In genomic region chr12:6664902-6665301, GRCh38 we compare ENCODE assay signal across 22 cellular contexts. TPM values are rescaled to one million over a fixed set of nuclear protein-coding genes. Genes with fewer than 3 reads are reported as not detected.
DNase-seq lines count a peak whose midpoint lies in the region; ATAC-seq, FAIRE-seq and TF ChIP-seq lines count a peak whose summit lies in the region.
"Had no signal": no experiment of that assay in that cellular context is flagged by ENCODE, and none has a peak within 500 bp of the region (broad histone marks: within the 10 kb centered on the region; RNA-seq: fewer than 3 reads in every experiment).

No MANE protein-coding gene starts in this region.

- H3K9me3 Mint-ChIP-seq in activated naive CD8-positive, alpha-beta T cell treated with anti-CD3 and anti-CD28 coated beads for 36 hours: no peaks in the 10 kb centered on the region
- peaks cover 4% of the 10 kb centered on the region for H3K9me3 Mint-ChIP-seq in activated naive CD8-positive, alpha-beta T cell treated with anti-CD3 and anti-CD28 coated beads, Interleukin-2, amount 50 U/mL, for 24 hours
- no peaks in the 10 kb centered on the region for H3K9me3 Mint-ChIP-seq in stimulated activated naive B cell treated with anti-CD40 and anti-IgM and Interleukin-4, amounts not matched to agents 10 μg/mL and 1 μg/mL and 100 μg/mL, for 72 hours
- H3K9me3 Mint-ChIP-seq: H9; stimulated activated memory B cell treated with anti-CD40 and anti-IgM and Interleukin-4, amounts not matched to agents 10 μg/mL and 1 μg/mL and 100 μg/mL, for 72 hours had no signal

- no peaks in the 10 kb centered on the region for H3K9me3 ChIP-seq in pancreas
- H3K9me3 ChIP-seq: gastrocnemius medialis, tibial nerve had no signal

- no peak overlapping the region for H3K27ac ChIP-seq in pancreas
- H3K27ac ChIP-seq: gastrocnemius medialis, PC-9, tibial nerve had no signal

- no peak overlapping the region for H3K4me3 ChIP-seq in pancreas
- H3K4me3 ChIP-seq: gastrocnemius medialis, K562, PC-9, tibial nerve had no signal

- H3K4me1 ChIP-seq in pancreas: peaks cover 0 to 13% (median 0%) of the 10 kb centered on the region in 3 donors

- H3K27me3 Mint-ChIP-seq in activated naive CD8-positive, alpha-beta T cell treated with anti-CD3 and anti-CD28 coated beads for 36 hours: no peaks in the 10 kb centered on the region
- H3K27me3 Mint-ChIP-seq in activated naive CD8-positive, alpha-beta T cell treated with anti-CD3 and anti-CD28 coated beads, Interleukin-2, amount 50 U/mL, for 24 hours: no peaks in the 10 kb centered on the region
- no peaks in the 10 kb centered on the region for H3K27me3 Mint-ChIP-seq in stimulated activated naive B cell treated with anti-CD40 and anti-IgM and Interleukin-4, amounts not matched to agents 10 μg/mL and 1 μg/mL and 100 μg/mL, for 72 hours
- H3K27me3 Mint-ChIP-seq: activated naive CD8-positive, alpha-beta T cell; stimulated activated memory B cell treated with anti-CD40 and anti-IgM and Interleukin-4, amounts not matched to agents 10 μg/mL and 1 μg/mL and 100 μg/mL, for 72 hours had no signal

- WGBS in pancreas, 2 donors: 88 to 95% methylated on average over 1 to 2 of the region's 2 CpGs

- H3K36me3 ChIP-seq in pancreas: peaks cover 0 to 29% (median 13%) of the 10 kb centered on the region in 3 donors

- H3K4me1 Mint-ChIP-seq in activated naive CD8-positive, alpha-beta T cell treated with anti-CD3 and anti-CD28 coated beads for 36 hours: peaks cover 16% of the 10 kb centered on the region
- peaks cover 23% of the 10 kb centered on the region for H3K4me1 Mint-ChIP-seq in activated naive CD8-positive, alpha-beta T cell treated with anti-CD3 and anti-CD28 coated beads, Interleukin-2, amount 50 U/mL, for 24 hours
- H3K4me1 Mint-ChIP-seq in stimulated activated naive B cell treated with anti-CD40 and anti-IgM and Interleukin-4, amounts not matched to agents 10 μg/mL and 1 μg/mL and 100 μg/mL, for 72 hours: peaks cover 14 to 15% of the 10 kb centered on the region in 2 donors

- H3K27ac Mint-ChIP-seq in activated naive CD8-positive, alpha-beta T cell treated with anti-CD3 and anti-CD28 coated beads for 36 hours: peak overlapping the region; percentile 40
- H3K27ac Mint-ChIP-seq in activated naive CD8-positive, alpha-beta T cell treated with anti-CD3 and anti-CD28 coated beads, Interleukin-2, amount 50 U/mL, for 24 hours: no peak overlapping the region
- H3K27ac Mint-ChIP-seq in stimulated activated naive B cell treated with anti-CD40 and anti-IgM and Interleukin-4, amounts not matched to agents 10 μg/mL and 1 μg/mL and 100 μg/mL, for 72 hours: peak overlapping the region; percentile 56
- H3K27ac Mint-ChIP-seq: activated naive CD8-positive, alpha-beta T cell; H9 had no signal

- DNase-seq in activated naive CD8-positive, alpha-beta T cell treated with anti-CD3 and anti-CD28 coated beads for 36 hours: no peak
- DNase-seq in activated naive CD8-positive, alpha-beta T cell treated with anti-CD3 and anti-CD28 coated beads, Interleukin-2, amount 50 U/mL, for 24 hours: no peak
- peak; percentile 95 for DNase-seq in MV-4-11 (lab: John Stamatoyannopoulos, UW)
- DNase-seq in amniotic epithelial cell (ENCODE audit: low read depth): peak; percentile 8
- DNase-seq in stimulated activated naive B cell treated with anti-CD40 and anti-IgM and Interleukin-4, amounts not matched to agents 10 μg/mL and 1 μg/mL and 100 μg/mL, for 72 hours: no peak
- no peak for DNase-seq in pancreas
- DNase-seq in NCI-H1930 (lab: John Stamatoyannopoulos, UW): no peak
- DNase-seq in ecto neural progenitor cell (ENCODE audit: low spot score): no peak
- DNase-seq: activated CD4-positive, alpha-beta T cell treated with anti-CD3 and anti-CD28 coated beads for 48 hours; activated T-cell treated with anti-CD3 and anti-CD28 coated beads for 4 hours; erythroblast; gastrocnemius medialis; H9; left colon; NCI-H1105; NCI-H526 treated with DMSO at 0.1 percent for 48 hours; PC-9; stimulated activated CD4-positive, alpha-beta T cell treated with anti-CD3 and anti-CD28 coated beads, Interleukin-15, amount 100 ng/mL, for 24 hours had no signal

- intact Hi-C loops in pancreas (cut with DNase I): no loop called here

- TF ChIP-seq CTCF in pancreas (IDR thresholded peaks at IDR 0.05): no peak

- no peak for FAIRE-seq in pancreas (lab: Jason Lieb, UNC)
- FAIRE-seq: K562 had no signal

- H3K27me3 ChIP-seq in pancreas: no peaks in the 10 kb centered on the region
- H3K27me3 ChIP-seq: gastrocnemius medialis, tibial nerve had no signal

- no peak overlapping the region for H3K4me3 Mint-ChIP-seq in activated naive CD8-positive, alpha-beta T cell treated with anti-CD3 and anti-CD28 coated beads for 36 hours
- H3K4me3 Mint-ChIP-seq in activated naive CD8-positive, alpha-beta T cell treated with anti-CD3 and anti-CD28 coated beads, Interleukin-2, amount 50 U/mL, for 24 hours: no peak overlapping the region
- H3K4me3 Mint-ChIP-seq in stimulated activated naive B cell treated with anti-CD40 and anti-IgM and Interleukin-4, amounts not matched to agents 10 μg/mL and 1 μg/mL and 100 μg/mL, for 72 hours: no peak overlapping the region
- H3K4me3 Mint-ChIP-seq: activated naive CD8-positive, alpha-beta T cell; H9; stimulated activated memory B cell treated with anti-CD40 and anti-IgM and Interleukin-4, amounts not matched to agents 10 μg/mL and 1 μg/mL and 100 μg/mL, for 72 hours had no signal

- H3K36me3 Mint-ChIP-seq in activated naive CD8-positive, alpha-beta T cell treated with anti-CD3 and anti-CD28 coated beads for 36 hours: peaks cover 18% of the 10 kb centered on the region
- H3K36me3 Mint-ChIP-seq in activated naive CD8-positive, alpha-beta T cell treated with anti-CD3 and anti-CD28 coated beads, Interleukin-2, amount 50 U/mL, for 24 hours (ENCODE audit: low read depth): peaks cover 29% of the 10 kb centered on the region
- H3K36me3 Mint-ChIP-seq in stimulated activated naive B cell treated with anti-CD40 and anti-IgM and Interleukin-4, amounts not matched to agents 10 μg/mL and 1 μg/mL and 100 μg/mL, for 72 hours: peaks cover 22 to 34% of the 10 kb centered on the region in 2 donors

- ATAC-seq in activated naive CD8-positive, alpha-beta T cell treated with anti-CD3 and anti-CD28 coated beads, Interleukin-2, amount 50 U/mL, for 24 hours: no peak
- ATAC-seq in stimulated activated naive B cell treated with anti-CD40 and anti-IgM and Interleukin-4, amounts not matched to agents 10 μg/mL and 1 μg/mL and 100 μg/mL, for 72 hours (replicated peaks): no peak
- no peak for ATAC-seq in pancreas
- ATAC-seq: gastrocnemius medialis; K562; left colon; stimulated activated memory B cell treated with anti-CD40 and anti-IgM and Interleukin-4, amounts not matched to agents 10 μg/mL and 1 μg/mL and 100 μg/mL, for 72 hours had no signal

RNA-seq across cellular contexts. Expression of gene ING4, which starts 2.0 kb away (rescaled TPM):
- 10 to 100 TPM; 10.9 to 11.1 TPM for total RNA-seq in activated naive CD8-positive, alpha-beta T cell treated with anti-CD3 and anti-CD28 coated beads for 36 hours
- total RNA-seq in pancreas: 10 to 100 TPM in 5 of 6 donors, 1 to 10 TPM in 1; 9.0 to 24.9 (median 12.1) TPM
- 10 to 100 TPM; 15.7 to 29.6 TPM for polyA plus RNA-seq in pancreas

RNA-seq across cellular contexts. Expression of gene ACRBP, which starts 17.7 kb away (rescaled TPM):
- total RNA-seq in activated naive CD8-positive, alpha-beta T cell treated with anti-CD3 and anti-CD28 coated beads for 36 hours: 1 to 10 TPM in 1 of 2 experiments, under 1 TPM in 1; 0.86 to 1.2 TPM
- 1 to 10 TPM; 1.3 to 4.1 (median 1.8) TPM for total RNA-seq in pancreas
- 1 to 10 TPM; 1.2 to 2.2 TPM for polyA plus RNA-seq in pancreas

RNA-seq across cellular contexts. Expression of gene ZNF384, which starts 24.3 kb away (rescaled TPM):
- total RNA-seq in activated naive CD8-positive, alpha-beta T cell treated with anti-CD3 and anti-CD28 coated beads for 36 hours: 10 to 100 TPM; 60.6 to 61.8 TPM
- total RNA-seq in pancreas: 10 to 100 TPM; 20.4 to 29.8 (median 23.9) TPM
- 10 to 100 TPM; 36.6 to 36.7 TPM for polyA plus RNA-seq in pancreas

RNA-seq across cellular contexts. Expression of gene LPAR5, which starts 29.1 kb away (rescaled TPM):
- 1 to 10 TPM; 7.3 to 7.9 TPM for total RNA-seq in activated naive CD8-positive, alpha-beta T cell treated with anti-CD3 and anti-CD28 coated beads for 36 hours
- 1 to 10 TPM in 2 of 6 donors, under 1 TPM in 4; 0.09 to 2.4 (median 0.71) TPM for total RNA-seq in pancreas
- polyA plus RNA-seq in pancreas: under 1 TPM; 0.19 to 0.23 TPM

RNA-seq across cellular contexts. Expression of gene PIANP, which starts 35.7 kb away (rescaled TPM):
- under 1 TPM in 1 of 2 experiments, not detected in 1; 0.37 TPM for total RNA-seq in activated naive CD8-positive, alpha-beta T cell treated with anti-CD3 and anti-CD28 coated beads for 36 hours
- total RNA-seq in pancreas: under 1 TPM in 5 of 6 donors, not detected in 1; 0.12 to 0.34 (median 0.20) TPM
- 1 to 10 TPM; 1.4 to 2.7 TPM for polyA plus RNA-seq in pancreas
- total RNA-seq: gastrocnemius medialis, K562, PC-9 had no signal

Comparison
In these comparisons a context has a peak if more than half of its experiments do, and no peak if none do; other contexts are left out.
1. DNase-seq: peak in MV-4-11 (single experiment) and amniotic epithelial cell (single experiment); none in activated naive CD8-positive, alpha-beta T cell treated with anti-CD3 and anti-CD28 coated beads for 36 hours (single experiment), activated naive CD8-positive, alpha-beta T cell treated with anti-CD3 and anti-CD28 coated beads, Interleukin-2, amount 50 U/mL, for 24 hours (single experiment), stimulated activated naive B cell treated with anti-CD40 and anti-IgM and Interleukin-4, amounts not matched to agents 10 μg/mL and 1 μg/mL and 100 μg/mL, for 72 hours (single experiment), pancreas (0 of 6), NCI-H1930 (0 of 2) and ecto neural progenitor cell (single experiment).